In genomic region chr12:42144424-42145196, GRCh38 we compare ENCODE assay signal across 8 cellular contexts. TPM values are rescaled to one million over a fixed set of nuclear protein-coding genes. Genes with fewer than 3 reads are reported as not detected.
DNase-seq lines count a peak whose midpoint lies in the region; ATAC-seq and TF ChIP-seq lines count a peak whose summit lies in the region.

A gene with protein sequence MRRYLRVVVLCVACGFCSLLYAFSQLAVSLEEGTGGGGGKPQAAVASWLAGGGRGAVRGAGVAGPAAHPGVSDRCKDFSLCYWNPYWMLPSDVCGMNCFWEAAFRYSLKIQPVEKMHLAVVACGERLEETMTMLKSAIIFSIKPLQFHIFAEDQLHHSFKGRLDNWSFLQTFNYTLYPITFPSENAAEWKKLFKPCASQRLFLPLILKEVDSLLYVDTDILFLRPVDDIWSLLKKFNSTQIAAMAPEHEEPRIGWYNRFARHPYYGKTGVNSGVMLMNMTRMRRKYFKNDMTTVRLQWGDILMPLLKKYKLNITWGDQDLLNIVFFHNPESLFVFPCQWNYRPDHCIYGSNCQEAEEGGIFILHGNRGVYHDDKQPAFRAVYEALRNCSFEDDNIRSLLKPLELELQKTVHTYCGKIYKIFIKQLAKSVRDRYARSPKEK (minus strand): TSS chr12:42144874. CDS start chr12:42144646, 228 bp downstream.

- peaks cover 9% of the 10 kb centered on the region for H3K36me3 Mint-ChIP-seq in nephron progenitor cell (ENCODE audit: low read depth)
- H3K36me3 Mint-ChIP-seq in stimulated activated naive CD8-positive, alpha-beta T cell treated with anti-CD3 and anti-CD28 coated beads, Interleukin-15, Interleukin-2, amounts not matched to agents 100 ng/mL and 50 ng/mL, for 24 hours (ENCODE audit: low read depth), result peaks cover 4% of the 10 kb centered on the region

- H3K4me3 ChIP-seq in LNCaP clone FGC (ENCODE audit: low read depth, low read length) (peak within 1 kb of the TSS; percentile 70), RWPE2 (ENCODE audit: severe bottlenecking) (peak within 1 kb of the TSS; percentile 77), fibroblast of the aortic adventitia (ENCODE audit: low read depth, low read length) (peak within 1 kb of the TSS; percentile 77)

- no peaks in the 10 kb centered on the region for H3K27me3 Mint-ChIP-seq in nephron progenitor cell (ENCODE audit: low read depth, poor library complexity)
- no peaks in the 10 kb centered on the region for H3K27me3 Mint-ChIP-seq in stimulated activated naive CD8-positive, alpha-beta T cell treated with anti-CD3 and anti-CD28 coated beads, Interleukin-15, Interleukin-2, amounts not matched to agents 100 ng/mL and 50 ng/mL, for 24 hours

- peak within 1 kb of the TSS; percentile 97 for H3K4me3 Mint-ChIP-seq in nephron progenitor cell
- peak within 1 kb of the TSS; percentile 95 for H3K4me3 Mint-ChIP-seq in stimulated activated naive CD8-positive, alpha-beta T cell treated with anti-CD3 and anti-CD28 coated beads, Interleukin-15, Interleukin-2, amounts not matched to agents 100 ng/mL and 50 ng/mL, for 24 hours

- no peaks in the 10 kb centered on the region for H3K27me3 ChIP-seq in RWPE2 (ENCODE audit: insufficient read depth, poor library complexity, severe bottlenecking)

- peak; percentile 91 for ATAC-seq in RWPE2 (ENCODE audit: low read depth)

- DNase-seq in EH (ENCODE audit: low read depth), result peak; percentile 94
- DNase-seq in GOT3 (lab: John Stamatoyannopoulos, UW), result peak; percentile 97
- DNase-seq in LNCaP clone FGC (ENCODE audit: low read depth), result peak; percentile 78
- DNase-seq in RWPE2 (ENCODE audit: low spot score), result peak; percentile 92
- DNase-seq in activated effector memory CD4-positive, alpha-beta T cell treated with Interleukin-2 at 50 U/mL for 16 hours, result peak; percentile 76
- DNase-seq in fibroblast of the aortic adventitia (ENCODE audit: low read depth), result peak; percentile 89
- DNase-seq in nephron progenitor cell, result peak; percentile 92

- peaks cover 47% of the 10 kb centered on the region for H3K4me1 Mint-ChIP-seq in nephron progenitor cell
- peaks cover 43% of the 10 kb centered on the region for H3K4me1 Mint-ChIP-seq in stimulated activated naive CD8-positive, alpha-beta T cell treated with anti-CD3 and anti-CD28 coated beads, Interleukin-15, Interleukin-2, amounts not matched to agents 100 ng/mL and 50 ng/mL, for 24 hours (ENCODE audit: low read depth)

- no peaks in the 10 kb centered on the region for H3K9me3 ChIP-seq in RWPE2 (ENCODE audit: severe bottlenecking)

- peaks cover 7% of the 10 kb centered on the region for H3K4me1 ChIP-seq in RWPE2 (ENCODE audit: insufficient read depth, poor library complexity, severe bottlenecking)

- no peaks in the 10 kb centered on the region for H3K9me3 Mint-ChIP-seq in nephron progenitor cell
- no peaks in the 10 kb centered on the region for H3K9me3 Mint-ChIP-seq in stimulated activated naive CD8-positive, alpha-beta T cell treated with anti-CD3 and anti-CD28 coated beads, Interleukin-15, Interleukin-2, amounts not matched to agents 100 ng/mL and 50 ng/mL, for 24 hours

- no peaks in the 10 kb centered on the region for H3K36me3 ChIP-seq in RWPE2 (ENCODE audit: low read depth)

- H3K27ac ChIP-seq in RWPE2 (ENCODE audit: poor library complexity, severe bottlenecking), result peak within 1 kb of the TSS; percentile 75

- peak within 1 kb of the TSS; percentile 92 for H3K27ac Mint-ChIP-seq in nephron progenitor cell
- H3K27ac Mint-ChIP-seq in stimulated activated naive CD8-positive, alpha-beta T cell treated with anti-CD3 and anti-CD28 coated beads, Interleukin-15, Interleukin-2, amounts not matched to agents 100 ng/mL and 50 ng/mL, for 24 hours, result peak within 1 kb of the TSS; percentile 85

- no peak for TF ChIP-seq CTCF in LNCaP clone FGC (IDR thresholded peaks at IDR 0.05; ENCODE audit: control insufficient read depth, extremely low read depth, insufficient read depth)
- no peak for TF ChIP-seq CTCF in RWPE2 (IDR thresholded peaks at IDR 0.05; ENCODE audit: poor library complexity, severe bottlenecking)
- no peak for TF ChIP-seq CTCF in fibroblast of the aortic adventitia (IDR thresholded peaks at IDR 0.05; ENCODE audit: insufficient read depth, low read length)
- no peak for TF ChIP-seq CTCF in nephron progenitor cell (IDR thresholded peaks at IDR 0.05)

RNA-seq across cellular contexts. Expression of the gene that starts here (rescaled TPM):
- 6.1 and 9.8 TPM in 2 replicates for total RNA-seq in fibroblast of the aortic adventitia (ENCODE audit: low replicate concordance)

Comparison
In these comparisons a context has a peak if more than half of its experiments do, and no peak if none do; other contexts are left out.
1. Peak in every context shown above with its lines: DNase-seq, ATAC-seq, H3K4me3 ChIP-seq and H3K27ac ChIP-seq.